25 cellular contexts compared by ENCODE assay signal in the genomic region with DNA sequence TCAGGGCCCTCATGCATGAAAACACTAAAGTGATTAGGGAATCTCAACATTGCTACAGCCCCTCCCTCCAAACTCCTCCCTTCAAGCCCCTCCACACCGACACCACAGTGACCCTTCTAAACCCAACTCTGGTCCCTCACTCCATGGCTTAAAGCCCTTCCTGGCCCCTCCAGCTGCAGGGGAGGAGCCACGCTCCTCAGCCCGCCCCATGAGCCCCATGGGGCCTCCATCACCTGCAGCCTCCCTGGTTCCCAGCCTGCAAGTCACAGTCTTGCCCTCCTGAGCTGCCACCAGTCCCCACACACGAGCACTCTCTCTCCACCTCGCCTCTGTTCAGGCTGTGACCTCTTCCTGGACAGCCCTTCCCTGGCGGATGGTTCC. TPM values are rescaled to one million over a fixed set of nuclear protein-coding genes. Genes with fewer than 3 reads are reported as not detected.
"Had no signal": no experiment of that assay in that cellular context is flagged by ENCODE, and none has a peak within 500 bp of the region (broad histone marks: within the 10 kb centered on the region; RNA-seq: fewer than 3 reads in every experiment).

No MANE protein-coding gene starts in this region.

- H3K27me3 ChIP-seq: neutrophil, right lobe of liver, vagina had no signal

- DNase-seq: dermis blood vessel endothelial cell; effector memory CD4-positive, alpha-beta T cell; foreskin keratinocyte; heart right ventricle; hippocampal formation; left colon; left ventricle myocardium superior; lower lobe of right lung; pancreas; right lobe of liver; small intestine; stimulated activated CD4-positive, alpha-beta T cell treated with anti-CD3 and anti-CD28 coated beads, Interleukin-15, amount 100 ng/mL, for 24 hours; stimulated activated CD4-positive, alpha-beta T cell treated with anti-CD3 and anti-CD28 coated beads, Interleukin-2, amount 100 ng/mL, for 48 hours; stimulated activated naive CD4-positive, alpha-beta T cell; stimulated activated naive CD8-positive, alpha-beta T cell treated with anti-CD3 and anti-CD28 coated beads, Interleukin-15, amount 100 ng/mL, for 72 hours; transverse colon had no signal

- H3K9me3 ChIP-seq: lower lobe of right lung, neutrophil, pancreas, right lobe of liver, suprapubic skin, transverse colon, vagina had no signal

- H3K4me3 ChIP-seq: coronary artery, esophagus muscularis mucosa, gastroesophageal sphincter, heart right ventricle, lower lobe of right lung, pancreas, right lobe of liver, suprapubic skin, transverse colon, vagina had no signal

- H3K36me3 ChIP-seq: esophagus muscularis mucosa, gastroesophageal sphincter, heart right ventricle, lower lobe of right lung, neutrophil, pancreas, right lobe of liver, suprapubic skin, transverse colon, vagina had no signal

- H3K27ac ChIP-seq: coronary artery, esophagus muscularis mucosa, foreskin keratinocyte, gastroesophageal sphincter, heart right ventricle, lower lobe of right lung, neutrophil, pancreas, right lobe of liver, suprapubic skin, transverse colon, vagina had no signal

- H3K4me1 ChIP-seq: foreskin keratinocyte, lower lobe of right lung, pancreas, right lobe of liver, transverse colon had no signal

- ATAC-seq: foreskin keratinocyte; gastroesophageal sphincter; heart right ventricle; left colon; left ventricle myocardium superior; lower lobe of right lung; naive thymus-derived CD8-positive, alpha-beta T cell; pancreas; right lobe of liver; stimulated activated naive CD8-positive, alpha-beta T cell treated with anti-CD3 and anti-CD28 coated beads, Interleukin-15, amount 100 ng/mL, for 72 hours had no signal

RNA-seq across cellular contexts. Expression of a gene that starts 31.2 kb away (rescaled TPM):
- total RNA-seq: epithelial cell of proximal tubule; kidney epithelial cell; lower lobe of right lung; naive thymus-derived CD8-positive, alpha-beta T cell had no signal
- polyA plus RNA-seq: naive thymus-derived CD8-positive, alpha-beta T cell had no signal
